ENCODE assay signal across 1 cellular context in genomic region chr4:139488442-139488841, GRCh38.
TF ChIP-seq lines count a peak whose summit lies in the region.

No MANE protein-coding gene starts in this region.

TF ChIP-seq in GM23338, 12 proteins besides CTCF, POLR2A, EP300 and RAD21 (continued from another document):
- TF ChIP-seq REST (IDR thresholded peaks at IDR 0.05; ENCODE audit: unreplicated experiment) = no peak
